In genomic region chr12:14111230-14111865, GRCh38 we compare ENCODE assay signal across 8 cellular contexts.
DNase-seq lines count a peak whose midpoint lies in the region; ATAC-seq, FAIRE-seq and TF ChIP-seq lines count a peak whose summit lies in the region.

No MANE protein-coding gene starts in this region.

- RAD21 ChIA-PET in GM12878 (lab: Charles Lee; ENCODE audit: unreplicated experiment), result interaction anchor here (2.5 kb wide), 1 partner anchor 55 kb away, joined by 23 read pairs; no protein-coding TSS in a partner anchor

- BruUV-seq in GM12878 (replicated peaks; lab: Mats Ljungman, UMichigan), result no TSS peak

- in situ Hi-C loops in GM12878 (cut with MboI), result loop anchor here (5.0 kb wide), 1 partner anchor 56 kb away; no protein-coding TSS in a partner anchor

- H3K4me3 Mint-ChIP-seq in activated T-cell treated with anti-CD3 and anti-CD28 coated beads, Interleukin-2, amount 50 U/mL, for 24 hours, result no peak overlapping the region

- WGBS in GM12878 (ENCODE audit: insufficient coverage, insufficient replicate concordance, low lambda C conversion rate, missing lambda C conversion rate), result 14% methylated on average over 9 of the region's 9 CpGs
- WGBS in sigmoid colon, 2 donors, result 35 to 57% methylated on average over 9 of the region's 9 CpGs

- no peak overlapping the region for H3K9ac ChIP-seq in GM12878 (ENCODE audit: control insufficient read depth, insufficient read depth, low read length)

- FAIRE-seq in GM12878 (lab: Jason Lieb, UNC), result peak; percentile 77

- H2AFZ ChIP-seq in GM12878 (ENCODE audit: control insufficient read depth, low read depth, low read length), result peak overlapping the region; percentile 76

- H3K27ac Mint-ChIP-seq in activated T-cell treated with anti-CD3 and anti-CD28 coated beads, Interleukin-2, amount 50 U/mL, for 24 hours, result no peak overlapping the region

- peak; percentile 73 for TF ChIP-seq RAD21 in GM12878 (IDR thresholded peaks at IDR 0.05; ENCODE audit: insufficient read depth, low read depth, low read length)

- peaks cover 30% of the 10 kb centered on the region for H3K27me3 Mint-ChIP-seq in activated T-cell treated with anti-CD3 and anti-CD28 coated beads, Interleukin-2, amount 50 U/mL, for 24 hours

- H3K36me3 ChIP-seq in GM12878 (ENCODE audit: control insufficient read depth in 2 of 2, insufficient read depth in 2 of 2, low read length in 1 of 2) (no peaks in the 10 kb centered on the region), sigmoid colon (no peaks in the 10 kb centered on the region)

- H3K27me3 ChIP-seq in GM12878 (replicated peaks in 1 of 2; ENCODE audit: control insufficient read depth in 2 of 2, insufficient read depth in 2 of 2, low read length in 1 of 2), result no peaks in the 10 kb centered on the region
- no peaks in the 10 kb centered on the region for H3K27me3 ChIP-seq in sigmoid colon

- no peak overlapping the region for H3K4me3 ChIP-seq in GM12875 (ENCODE audit: low read depth, low read length)
- H3K4me3 ChIP-seq in GM12878, result no peak overlapping the region
- no peak overlapping the region for H3K4me3 ChIP-seq in sigmoid colon

- H4K20me1 ChIP-seq in GM12878 (ENCODE audit: control insufficient read depth, insufficient read depth), result no peaks in the 10 kb centered on the region

- H3K9me3 Mint-ChIP-seq in activated T-cell treated with anti-CD3 and anti-CD28 coated beads, Interleukin-2, amount 50 U/mL, for 24 hours, result no peaks in the 10 kb centered on the region

- DNase-seq in GM20000 (ENCODE audit: low spot score) (peak; percentile 56), GM12878 (ENCODE audit: low read depth, low spot score) (peak; percentile 33), dedifferentiated amniotic fluid mesenchymal stem cell (ENCODE audit: extremely low spot score) (no peak), sigmoid colon (no peak), OCI-M2 (lab: John Stamatoyannopoulos, UW; ENCODE audit: unreplicated experiment) (no peak)
- DNase-seq in activated T-cell treated with anti-CD3 and anti-CD28 coated beads, Interleukin-2, amount 50 U/mL, for 24 hours, result no peak

- no peaks in the 10 kb centered on the region for H3K79me2 ChIP-seq in GM12878 (ENCODE audit: control insufficient read depth, insufficient read depth, low read length)

- H3K4me2 ChIP-seq in GM12878 (ENCODE audit: control insufficient read depth, insufficient read depth), result 0 out of 2 replicates have a peak overlapping the region, but pooled peaks have one; percentile 33

- TF ChIP-seq CTCF in GM12875 (IDR thresholded peaks at IDR 0.05; ENCODE audit: borderline replicate concordance, insufficient read depth, low read depth, low read length) (peak; percentile 76), GM20000 (IDR thresholded peaks at IDR 0.05; ENCODE audit: extremely low read depth, missing control alignments) (peak; percentile 30), GM12878 (IDR thresholded peaks at IDR 0.05 in 2 of 3, conservative IDR thresholded peaks at IDR 0.05 in 1 of 3; ENCODE audit: control insufficient read depth in 2 of 3, extremely low read depth in 1 of 3, insufficient read depth in 1 of 3, low read depth in 3 of 3, low read length in 3 of 3) (peak; percentile 56 to 81 (median 76)), sigmoid colon (IDR thresholded peaks at IDR 0.05) (no peak)

- ATAC-seq in HG03439 (IDR thresholded peaks at IDR 0.05; ENCODE audit: unreplicated experiment) (peak; percentile 100), GM12878 (peak; percentile 99)

- H3K27ac ChIP-seq in GM12878 (ENCODE audit: control insufficient read depth, insufficient read depth), result no peak overlapping the region
- H3K27ac ChIP-seq in sigmoid colon, result no peak overlapping the region

- CTCF ChIA-PET in GM12878 (lab: Yijun Ruan, JAX), result interaction anchor here (0.6 to 8.6 kb wide), 19 partner anchors 9 to 1161 kb away, joined by 3 to 134 read pairs (median 4); no protein-coding TSS in a partner anchor

- H3K9me3 ChIP-seq in GM12878 (replicated peaks; ENCODE audit: control insufficient read depth, insufficient read depth, low read length), result no peaks in the 10 kb centered on the region; the same call in 2 of the 3 replicates
- H3K9me3 ChIP-seq in sigmoid colon, result no peaks in the 10 kb centered on the region

- H3K36me3 Mint-ChIP-seq in activated T-cell treated with anti-CD3 and anti-CD28 coated beads, Interleukin-2, amount 50 U/mL, for 24 hours (ENCODE audit: low read depth), result no peaks in the 10 kb centered on the region

- SMC1A ChIA-PET in GM12878 (lab: Charles Lee; ENCODE audit: uncharacterized antibody, unreplicated experiment), result interaction anchor here (0.8 to 3.7 kb wide), 11 partner anchors 9 to 73 kb away, joined by 3 to 40 read pairs (median 5); no protein-coding TSS in a partner anchor

- TF ChIP-seq EP300 in GM12878 (IDR thresholded peaks at IDR 0.05; ENCODE audit: borderline replicate concordance in 1 of 2, control insufficient read depth in 1 of 2, low read depth in 2 of 2, low read length in 2 of 2), result no peak
- no peak for TF ChIP-seq EP300 in sigmoid colon (IDR thresholded peaks at IDR 0.05)

- TF ChIP-seq POLR2A in GM12878 (IDR thresholded peaks at IDR 0.05; ENCODE audit: low read depth, low read length) (no peak), sigmoid colon (IDR thresholded peaks at IDR 0.05) (no peak)

- no peaks in the 10 kb centered on the region for H3K4me1 Mint-ChIP-seq in activated T-cell treated with anti-CD3 and anti-CD28 coated beads, Interleukin-2, amount 50 U/mL, for 24 hours (ENCODE audit: low read depth)

- intact Hi-C loops in GM12878 (cut with micrococcal nuclease; ENCODE audit: unreplicated experiment) (loop anchor here (1.0 to 2.0 kb wide), 2 partner anchors 45 to 56 kb away; no protein-coding TSS in a partner anchor), sigmoid colon (cut with DNase I) (no loop called here)

- POLR2A ChIA-PET in GM12878 (lab: Charles Lee), result interaction anchor here (1.0 kb wide), 1 partner anchor 47 kb away, joined by 3 read pairs; no protein-coding TSS in a partner anchor

- H3K4me1 ChIP-seq in GM12878 (ENCODE audit: control insufficient read depth, insufficient read depth, low read length) (peaks cover 7% of the 10 kb centered on the region), sigmoid colon (no peaks in the 10 kb centered on the region)

TF ChIP-seq in GM12878, 131 proteins besides CTCF, POLR2A, EP300 and RAD21 (continues in another document):
- no peak for TF ChIP-seq ZNF622 (IDR thresholded peaks at IDR 0.05)
- TF ChIP-seq IKZF1 (conservative IDR thresholded peaks at IDR 0.05), result no peak; the same call in 1 of the 2 replicates
- TF ChIP-seq REST (IDR thresholded peaks at IDR 0.05; ENCODE audit: low read depth, low read length), result no peak
- TF ChIP-seq MTA2 (IDR thresholded peaks at IDR 0.05; ENCODE audit: low read depth), result no peak
- no peak for TF ChIP-seq RCOR1 (conservative IDR thresholded peaks at IDR 0.05; ENCODE audit: low read depth, low read length)
- no peak for TF ChIP-seq ATF7 (IDR thresholded peaks at IDR 0.05; ENCODE audit: low read depth)
- no peak for TF ChIP-seq CEBPB (IDR thresholded peaks at IDR 0.05; ENCODE audit: borderline replicate concordance in 1 of 2, low read depth in 2 of 2, low read length in 2 of 2)
- no peak for TF ChIP-seq ASH2L (IDR thresholded peaks at IDR 0.05; ENCODE audit: borderline replicate concordance, low read depth)
- TF ChIP-seq MYC (IDR thresholded peaks at IDR 0.05; ENCODE audit: insufficient read depth, insufficient read length, insufficient replicate concordance, low read length, severe bottlenecking), result no peak
- TF ChIP-seq SUZ12 (IDR thresholded peaks at IDR 0.05; ENCODE audit: unreplicated experiment), result no peak
- no peak for TF ChIP-seq NFXL1 (IDR thresholded peaks at IDR 0.05; ENCODE audit: borderline replicate concordance)
- no peak for TF ChIP-seq ZNF217 (IDR thresholded peaks at IDR 0.05)
- TF ChIP-seq TCF12 (IDR thresholded peaks at IDR 0.05; ENCODE audit: low read depth, low read length), result 0 out of 2 replicates have a peak, but pooled peaks have one; percentile 64
- no peak for TF ChIP-seq MYB (IDR thresholded peaks at IDR 0.05; ENCODE audit: borderline replicate concordance, low read depth, low read length)

Comparison
In these comparisons a context has a peak if more than half of its experiments do, and no peak if none do; other contexts are left out.
1. CTCF ChIP-seq: peak in GM12875 (single experiment), GM20000 (single experiment) and GM12878 (3 of 3); none in sigmoid colon (0 of 4).
2. DNase-seq: peak in GM20000 (single experiment) and GM12878 (single experiment); none in activated T-cell treated with anti-CD3 and anti-CD28 coated beads, Interleukin-2, amount 50 U/mL, for 24 hours (single experiment), dedifferentiated amniotic fluid mesenchymal stem cell (single experiment), sigmoid colon (single experiment) and OCI-M2 (single experiment).